In the genomic region with DNA sequence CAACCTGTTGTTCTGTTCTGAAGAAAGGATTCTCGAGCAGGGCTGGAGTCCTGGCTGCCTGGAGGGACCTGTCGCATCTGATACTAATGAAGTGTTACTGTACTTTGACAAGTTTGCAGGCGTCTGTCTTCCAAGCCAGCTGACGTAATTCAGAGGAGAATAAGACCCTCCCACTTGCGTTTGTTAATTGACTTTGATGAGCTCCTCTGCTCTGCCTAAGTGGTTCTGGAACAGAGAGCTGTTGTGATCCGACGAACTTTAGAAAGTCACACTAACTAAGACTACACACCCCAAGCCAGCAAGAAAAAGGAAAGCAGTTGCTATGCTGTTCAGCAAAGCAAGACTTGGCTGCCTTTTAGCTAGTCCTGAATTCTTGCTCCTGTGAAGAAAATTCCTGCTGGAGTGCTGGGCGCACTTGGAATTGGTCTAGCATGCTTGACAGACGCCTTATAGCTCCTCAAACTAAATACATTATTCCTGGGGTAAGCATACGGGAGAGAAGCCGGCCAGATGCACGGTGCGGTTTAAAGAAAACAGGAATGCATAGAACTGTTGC, we compare ENCODE assay signal across 12 cellular contexts.
A peak's percentile ranks its signal among the peaks of the same experiment; 100 is the strongest.
DNase-seq lines count a peak whose midpoint lies in the region; ATAC-seq, FAIRE-seq and TF ChIP-seq lines count a peak whose summit lies in the region.
"Had no signal": no experiment of that assay in that cellular context is flagged by ENCODE, and none has a peak within 500 bp of the region (broad histone marks: within the 10 kb centered on the region; RNA-seq: fewer than 3 reads in every experiment).

No MANE protein-coding gene starts in this region.

- H3K4me3 ChIP-seq in HEK293 (ENCODE audit: low read depth, low read length) (no peak overlapping the region), dorsolateral prefrontal cortex (peak overlapping the region in 53 of 59 donors; percentile 2 to 60 (median 39)), skeletal muscle tissue (ENCODE audit: low read length in 3 of 3) (peak overlapping the region; percentile 32 to 64 (median 54))
- H3K4me3 ChIP-seq: K562 had no signal

- intact Hi-C loops in dorsolateral prefrontal cortex (cut with DNase I) = no loop called here

- no peak for ATAC-seq in GM21360 (IDR thresholded peaks at IDR 0.05; ENCODE audit: unreplicated experiment)
- no peak for ATAC-seq in GM19324 (IDR thresholded peaks at IDR 0.05; ENCODE audit: low FRiP score, unreplicated experiment)
- ATAC-seq: K562 had no signal

- DNase-seq in dorsolateral prefrontal cortex (no peak), RCC 7860 (ENCODE audit: low spot score) (no peak), cerebellum (ENCODE audit: low spot score) (no peak)
- DNase-seq: activated naive CD4-positive, alpha-beta T cell; NCI-H510A treated with DMSO at 0.1 percent for 48 hours had no signal

- H3K9me3 ChIP-seq in HEK293 (ENCODE audit: control insufficient read depth, insufficient read depth, low read depth, low read length) (no peaks in the 10 kb centered on the region), skeletal muscle tissue (ENCODE audit: control insufficient read depth in 3 of 3, low read length in 3 of 3) (no peaks in the 10 kb centered on the region)

- CTCF ChIA-PET in HEK293 (lab: Yijun Ruan, JAX) = no interaction called here

- H3K9ac ChIP-seq in skeletal muscle tissue (ENCODE audit: low read depth in 1 of 3, low read length in 3 of 3) = peak overlapping the region in 2 of 3 donors; percentile 50 to 68

- H3K36me3 ChIP-seq in HEK293 (ENCODE audit: control insufficient read depth in 2 of 2, insufficient read depth in 1 of 2, low read length in 2 of 2) (no peaks in the 10 kb centered on the region), skeletal muscle tissue (ENCODE audit: control insufficient read depth in 3 of 3, insufficient read depth in 3 of 3, low read length in 3 of 3) (no peaks in the 10 kb centered on the region)

- TF ChIP-seq CTCF in HEK293 (tag by site-specific recombination; IDR thresholded peaks at IDR 0.05) (no peak), dorsolateral prefrontal cortex (IDR thresholded peaks at IDR 0.05 in 54 of 56, conservative IDR thresholded peaks at IDR 0.05 in 2 of 56; ENCODE audit: low read depth in 1 of 56, partially characterized antibody in 56 of 56) (no peak)

- H3K4me1 ChIP-seq in HEK293 (ENCODE audit: control insufficient read depth, insufficient read depth, low read length) (no peaks in the 10 kb centered on the region), skeletal muscle tissue (ENCODE audit: control insufficient read depth in 3 of 3, insufficient read depth in 3 of 3, low read length in 3 of 3) (no peaks in the 10 kb centered on the region)

- FAIRE-seq in RCC 7860 (lab: Jason Lieb, UNC) = no peak
- FAIRE-seq: D721Med, K562 had no signal

- POLR2A ChIA-PET in HEK293 (lab: Yijun Ruan, JAX) = no interaction called here

- H3K27ac ChIP-seq in HEK293 (ENCODE audit: extremely low read depth, low read depth, low read length) (no peak overlapping the region), dorsolateral prefrontal cortex (peak overlapping the region in 20 of 59 donors; percentile 1 to 64 (median 22)), layer of hippocampus (ENCODE audit: low read depth, low read length) (peak overlapping the region; percentile 25), skeletal muscle tissue (ENCODE audit: low read depth, low read length) (no peak overlapping the region)

- H3K27me3 ChIP-seq in dorsolateral prefrontal cortex (peaks cover 0 to 17% (median 0%) of the 10 kb centered on the region in 45 donors), layer of hippocampus (ENCODE audit: control insufficient read depth, insufficient read depth, low read length) (no peaks in the 10 kb centered on the region), skeletal muscle tissue (ENCODE audit: control insufficient read depth in 3 of 3, insufficient read depth in 3 of 3, low read length in 3 of 3) (no peaks in the 10 kb centered on the region)

TF ChIP-seq in HEK293, 187 proteins besides CTCF, POLR2A, EP300 and RAD21:
- TF ChIP-seq ZNF433 (tag by site-specific recombination; IDR thresholded peaks at IDR 0.05; ENCODE audit: low read depth) (no peak), IKZF3 (tag by site-specific recombination; IDR thresholded peaks at IDR 0.05) (no peak), SCRT1 (tag by site-specific recombination; IDR thresholded peaks at IDR 0.05; ENCODE audit: borderline replicate concordance) (peak; percentile 54; the same call in 1 of the 2 replicates), SCRT2 (tag by site-specific recombination; IDR thresholded peaks at IDR 0.05) (peak; percentile 89)
